In the genomic region with DNA sequence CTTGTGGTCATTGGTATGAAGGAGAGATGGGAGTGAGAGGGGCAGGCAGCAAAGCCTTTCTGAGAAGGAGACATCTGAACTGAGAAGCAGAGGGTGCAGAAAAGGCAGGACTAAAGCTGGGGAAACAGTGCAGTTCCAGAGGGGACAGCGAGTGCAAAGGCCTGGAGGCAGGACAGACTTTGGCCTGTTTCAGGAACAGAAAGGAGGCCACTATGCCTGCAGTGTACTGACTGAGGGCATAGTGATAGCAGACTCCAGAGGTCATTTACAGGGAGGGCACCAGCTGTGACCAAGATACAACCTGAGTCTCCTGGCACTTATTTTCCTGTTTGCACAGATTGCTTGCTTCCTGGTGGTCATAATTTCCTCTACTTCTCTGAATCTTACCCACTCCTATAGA, we compare ENCODE assay signal across 21 cellular contexts.
"Had no signal": no experiment of that assay in that cellular context is flagged by ENCODE, and none has a peak within 500 bp of the region (broad histone marks: within the 10 kb centered on the region; RNA-seq: fewer than 3 reads in every experiment).

No MANE protein-coding gene starts in this region.

- H3K4me3 ChIP-seq: esophagus squamous epithelium, gastroesophageal sphincter, left ventricle myocardium inferior, lung, neural progenitor cell, ovary, right atrium auricular region, smooth muscle cell, tibial artery, upper lobe of left lung, uterus had no signal

- H2AFZ ChIP-seq: neural progenitor cell had no signal

- H3K4me3 Mint-ChIP-seq: effector memory CD8-positive, alpha-beta T cell; natural killer cell; neural progenitor cell had no signal

- H3K27me3 ChIP-seq: esophagus squamous epithelium, gastroesophageal sphincter, neural progenitor cell, ovary, right atrium auricular region, tibial artery, upper lobe of left lung, uterus had no signal

- ATAC-seq: effector memory CD8-positive, alpha-beta T cell; gastroesophageal sphincter; natural killer cell had no signal

- H3K27ac ChIP-seq: epithelial cell of prostate, esophagus squamous epithelium, gastroesophageal sphincter, left ventricle myocardium inferior, neural progenitor cell, ovary, right atrium auricular region, tibial artery, upper lobe of left lung, uterus had no signal

- H3K9me3 Mint-ChIP-seq: effector memory CD8-positive, alpha-beta T cell; natural killer cell; neural progenitor cell had no signal

- H3K4me1 ChIP-seq: neural progenitor cell had no signal

- H3K4me2 ChIP-seq: neural progenitor cell, smooth muscle cell had no signal

- H3K36me3 ChIP-seq: esophagus squamous epithelium, neural progenitor cell, ovary, uterus had no signal

- DNase-seq: effector memory CD8-positive, alpha-beta T cell; esophagus squamous epithelium; foreskin fibroblast; glutamatergic neuron; islet precursor cell; left ventricle myocardium inferior; mesendoderm; natural killer cell; nucleus accumbens; ovary; stimulated activated CD4-positive, alpha-beta T cell treated with anti-CD3 and anti-CD28 coated beads, Interleukin-2, amount 100 ng/mL, for 48 hours; stimulated activated naive CD4-positive, alpha-beta T cell treated with Interleukin-2 at 50 U/mL for 16 hours; tibial artery; upper lobe of left lung; uterus had no signal

- H3K9ac ChIP-seq: neural progenitor cell had no signal

- H3K36me3 Mint-ChIP-seq: natural killer cell had no signal

- H3K27ac Mint-ChIP-seq: effector memory CD8-positive, alpha-beta T cell; natural killer cell; neural progenitor cell had no signal

- H3K9me3 ChIP-seq: esophagus squamous epithelium, gastroesophageal sphincter, left ventricle myocardium inferior, ovary, right atrium auricular region, tibial artery, upper lobe of left lung, uterus had no signal
